In the genomic region with DNA sequence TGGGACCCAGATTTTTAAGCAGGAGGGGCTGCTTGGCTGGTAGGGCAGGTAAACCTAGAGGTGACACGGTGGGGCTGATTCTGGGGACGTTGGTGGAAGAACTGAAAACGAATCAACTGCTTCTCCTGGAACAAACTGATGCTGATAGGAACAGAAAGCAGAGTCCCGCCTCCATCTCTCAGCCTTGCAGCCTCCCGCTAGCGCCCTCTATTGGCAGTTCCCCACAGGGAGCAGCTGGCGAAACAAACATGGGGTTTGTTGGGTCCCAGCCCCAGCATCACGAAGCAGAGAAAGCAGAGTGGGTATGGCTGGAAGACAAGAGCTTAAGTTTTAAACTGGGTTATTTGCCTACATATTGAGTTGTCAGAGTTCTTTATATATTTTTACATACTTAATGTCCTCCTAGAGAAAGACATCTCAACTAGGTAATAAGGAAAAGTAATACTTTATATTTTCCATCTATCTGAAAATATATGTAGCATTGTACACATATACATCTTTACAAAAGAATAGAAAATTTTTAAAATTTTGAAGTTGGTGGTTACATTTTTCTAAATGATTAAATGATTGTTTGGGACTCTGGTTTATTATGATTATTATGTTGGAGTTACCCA, we compare ENCODE assay signal across 8 cellular contexts. TPM values are rescaled to one million over a fixed set of nuclear protein-coding genes. Genes with fewer than 3 reads are reported as not detected.
DNase-seq lines count a peak whose midpoint lies in the region; ATAC-seq and TF ChIP-seq lines count a peak whose summit lies in the region.

No MANE protein-coding gene starts in this region.

- peak; percentile 45 for ATAC-seq in GM19023 (IDR thresholded peaks at IDR 0.05; ENCODE audit: unreplicated experiment)

- POLR2A ChIA-PET in Caco-2 (lab: Charles Lee) = no interaction called here

- no peak overlapping the region for H3K4me3 Mint-ChIP-seq in Caco-2 (ENCODE audit: unreplicated experiment)
- no peak overlapping the region for H3K4me3 Mint-ChIP-seq in activated CD4-positive, alpha-beta T cell treated with anti-CD3 and anti-CD28 coated beads, Interleukin-2, amount 10 ng/mL, durations not matched to agents 24 days and 14 days

- H3K4me1 ChIP-seq in Caco-2 = no peaks in the 10 kb centered on the region

- H3K4me3 ChIP-seq in Caco-2 (ENCODE audit: low read depth, low read length) = no peak overlapping the region

- no peaks in the 10 kb centered on the region for H3K9me3 ChIP-seq in Caco-2

- no peaks in the 10 kb centered on the region for H3K9me3 Mint-ChIP-seq in Caco-2 (ENCODE audit: unreplicated experiment)
- no peaks in the 10 kb centered on the region for H3K9me3 Mint-ChIP-seq in activated CD4-positive, alpha-beta T cell treated with anti-CD3 and anti-CD28 coated beads, Interleukin-2, amount 10 ng/mL, durations not matched to agents 24 days and 14 days

- H3K27me3 ChIP-seq in Caco-2 (replicated peaks; ENCODE audit: control insufficient read depth, insufficient read depth, low read length) = no peaks in the 10 kb centered on the region

- no TSS peak for BruUV-seq in Caco-2 (replicated peaks; lab: Mats Ljungman, UMichigan)

- CTCF ChIA-PET in Caco-2 (lab: Charles Lee) = no interaction called here

- H3K4me1 Mint-ChIP-seq in Caco-2 (ENCODE audit: low read depth, unreplicated experiment) = no peaks in the 10 kb centered on the region
- no peaks in the 10 kb centered on the region for H3K4me1 Mint-ChIP-seq in activated CD4-positive, alpha-beta T cell treated with anti-CD3 and anti-CD28 coated beads, Interleukin-2, amount 10 ng/mL, durations not matched to agents 24 days and 14 days

- no peak overlapping the region for H3K27ac Mint-ChIP-seq in Caco-2 (ENCODE audit: unreplicated experiment)
- no peak overlapping the region for H3K27ac Mint-ChIP-seq in activated CD4-positive, alpha-beta T cell treated with anti-CD3 and anti-CD28 coated beads, Interleukin-2, amount 10 ng/mL, durations not matched to agents 24 days and 14 days

- H3K27me3 Mint-ChIP-seq in Caco-2 (ENCODE audit: insufficient read depth, unreplicated experiment) = peaks cover 11% of the 10 kb centered on the region
- peaks cover 3% of the 10 kb centered on the region for H3K27me3 Mint-ChIP-seq in activated CD4-positive, alpha-beta T cell treated with anti-CD3 and anti-CD28 coated beads, Interleukin-2, amount 10 ng/mL, durations not matched to agents 24 days and 14 days

- no peaks in the 10 kb centered on the region for H3K36me3 ChIP-seq in Caco-2 (ENCODE audit: control insufficient read depth, insufficient read depth, low read length)

- H3K36me3 Mint-ChIP-seq in Caco-2 (ENCODE audit: insufficient read depth, unreplicated experiment) = no peaks in the 10 kb centered on the region
- H3K36me3 Mint-ChIP-seq in activated CD4-positive, alpha-beta T cell treated with anti-CD3 and anti-CD28 coated beads, Interleukin-2, amount 10 ng/mL, durations not matched to agents 24 days and 14 days (ENCODE audit: low read depth) = no peaks in the 10 kb centered on the region

- peak; percentile 50 to 66 for TF ChIP-seq CTCF in Caco-2 (IDR thresholded peaks at IDR 0.05; ENCODE audit: insufficient read depth in 1 of 2, low read depth in 1 of 2, low read length in 1 of 2, severe bottlenecking in 1 of 2, unreplicated experiment in 1 of 2)

- intact Hi-C loops in Caco-2 (cut with micrococcal nuclease; ENCODE audit: unreplicated experiment) = no loop called here
- intact Hi-C loops in activated CD4-positive, alpha-beta T cell treated with anti-CD3 and anti-CD28 coated beads, Interleukin-2, amount 10 ng/mL, durations not matched to agents 24 days and 14 days (cut with micrococcal nuclease) = no loop called here

- peak; percentile 65 to 68 for DNase-seq in Caco-2
- peak; percentile 25 for DNase-seq in LHCN-M2 (ENCODE audit: low read depth)
- peak; percentile 80 for DNase-seq in activated CD4-positive, alpha-beta T cell treated with anti-CD3 and anti-CD28 coated beads, Interleukin-2, amount 10 ng/mL, durations not matched to agents 24 days and 14 days
- DNase-seq in medulla oblongata (ENCODE audit: extremely low spot score) = peak; percentile 12
- DNase-seq in NCI-H1105 treated with DMSO at 0.1 percent for 48 hours (lab: John Stamatoyannopoulos, UW) = no peak
- DNase-seq in activated effector memory CD4-positive, alpha-beta T cell treated with anti-CD3 and anti-CD28 coated beads, Interleukin-2, amount 50 U/mL, for 16 hours = no peak
- no peak for DNase-seq in NCI-H1694 (lab: John Stamatoyannopoulos, UW)

RNA-seq across cellular contexts. Expression of gene FOXI2, which starts 42.3 kb away (rescaled TPM):
- total RNA-seq in Caco-2 (2022) (not detected in 2 replicates), LHCN-M2 (2014; rRNA removed) (not detected in 2 replicates)
- polyA plus RNA-seq in LHCN-M2 (2012) = not detected
- total RNA-seq in activated CD4-positive, alpha-beta T cell treated with anti-CD3 and anti-CD28 coated beads, Interleukin-2, amount 10 ng/mL, durations not matched to agents 24 days and 14 days = not detected in 2 replicates

Comparison
In these comparisons a context has a peak if more than half of its experiments do, and no peak if none do; other contexts are left out.
1. DNase-seq: peak in Caco-2 (2 of 2), LHCN-M2 (single experiment), activated CD4-positive, alpha-beta T cell treated with anti-CD3 and anti-CD28 coated beads, Interleukin-2, amount 10 ng/mL, durations not matched to agents 24 days and 14 days (single experiment) and medulla oblongata (single experiment); none in NCI-H1105 treated with DMSO at 0.1 percent for 48 hours (single experiment), activated effector memory CD4-positive, alpha-beta T cell treated with anti-CD3 and anti-CD28 coated beads, Interleukin-2, amount 50 U/mL, for 16 hours (single experiment) and NCI-H1694 (single experiment).